24 cellular contexts compared by ENCODE assay signal in genomic region chr4:7348946-7349900, GRCh38.
DNase-seq lines count a peak whose midpoint lies in the region; ATAC-seq and TF ChIP-seq lines count a peak whose summit lies in the region.
"Had no signal": no experiment of that assay in that cellular context is flagged by ENCODE, and none has a peak within 500 bp of the region (broad histone marks: within the 10 kb centered on the region; RNA-seq: fewer than 3 reads in every experiment).

No MANE protein-coding gene starts in this region.

- no peak overlapping the region for H3K56ac ChIP-seq in IMR-90 (ENCODE audit: extremely low read depth, insufficient read depth, low read length)

- no peak overlapping the region for H3K27ac ChIP-seq in IMR-90 (ENCODE audit: insufficient read depth, low read length)
- no peak overlapping the region for H3K27ac ChIP-seq in thyroid gland
- H3K27ac ChIP-seq: neutrophil, prostate gland, testis, vagina had no signal

- no peak overlapping the region for H3K4ac ChIP-seq in IMR-90 (ENCODE audit: low read depth, low read length)

- H3K4me3 ChIP-seq in IMR-90 (ENCODE audit: insufficient read depth, low read depth, low read length) = no peak overlapping the region
- no peak overlapping the region for H3K4me3 ChIP-seq in thyroid gland (replicated peaks in 1 of 3)
- H3K4me3 ChIP-seq: prostate gland, testis, vagina had no signal

- no peak overlapping the region for H3K9ac ChIP-seq in IMR-90 (ENCODE audit: low read depth, low read length)

- peak overlapping the region; percentile 50 for H3K27ac Mint-ChIP-seq in neural crest cell (ENCODE audit: unreplicated experiment)
- no peak overlapping the region for H3K27ac Mint-ChIP-seq in activated T-helper 17 cell treated with anti-CD3 and anti-CD28 coated beads, Interleukin-2, amount 50 U/mL, for 72 hours
- H3K27ac Mint-ChIP-seq: activated naive CD8-positive, alpha-beta T cell treated with anti-CD3 and anti-CD28 coated beads for 36 hours; CD14-positive monocyte; stimulated activated naive B cell treated with anti-CD40 and anti-IgM and Interleukin-4, amounts not matched to agents 10 μg/mL and 1 μg/mL and 100 μg/mL, for 72 hours had no signal

- no peak for DNase-seq in IMR-90
- peak; percentile 20 for DNase-seq in NCI-H1417 treated with DMSO at 0.1 percent for 48 hours (lab: John Stamatoyannopoulos, UW)
- DNase-seq in cerebellum (ENCODE audit: low spot score) = peak; percentile 86
- no peak for DNase-seq in neural crest cell (ENCODE audit: low read depth, low spot score)
- no peak for DNase-seq in hepatic stellate cell (ENCODE audit: low spot score)
- no peak for DNase-seq in thyroid gland
- DNase-seq: activated CD4-positive, alpha-beta T cell treated with anti-CD3 and anti-CD28 coated beads for 4 hours; activated CD8-positive, alpha-beta memory T cell treated with anti-CD3 and anti-CD28 coated beads for 24 hours; activated effector memory CD4-positive, alpha-beta T cell treated with anti-CD3 and anti-CD28 coated beads, Interleukin-2, amount 50 U/mL, for 16 hours; activated naive CD8-positive, alpha-beta T cell treated with anti-CD3 and anti-CD28 coated beads for 36 hours; DND-41; KBM-7; left cardiac atrium; mesenchymal stem cell; NCI-H1694 treated with DMSO at 0.1 percent for 48 hours; stimulated activated naive B cell treated with anti-CD40 and anti-IgM and Interleukin-4, amounts not matched to agents 10 μg/mL and 1 μg/mL and 100 μg/mL, for 72 hours; T-helper 2 cell; testis had no signal

- H3K23ac ChIP-seq in IMR-90 (ENCODE audit: low read depth, low read length) = no peak overlapping the region

- H3K4me3 Mint-ChIP-seq in neural crest cell = no peak overlapping the region
- no peak overlapping the region for H3K4me3 Mint-ChIP-seq in activated T-helper 17 cell treated with anti-CD3 and anti-CD28 coated beads, Interleukin-2, amount 50 U/mL, for 72 hours
- H3K4me3 Mint-ChIP-seq: activated naive CD8-positive, alpha-beta T cell treated with anti-CD3 and anti-CD28 coated beads for 36 hours; CD14-positive monocyte; stimulated activated naive B cell treated with anti-CD40 and anti-IgM and Interleukin-4, amounts not matched to agents 10 μg/mL and 1 μg/mL and 100 μg/mL, for 72 hours had no signal

- H3K14ac ChIP-seq in IMR-90 (replicated peaks; ENCODE audit: low read depth, low read length) = no peak overlapping the region

- in situ Hi-C loops in IMR-90 (cut with MboI; ENCODE audit: low sequenced_read_pairs) = no loop called here

- CTCF ChIA-PET in IMR-90 (lab: Yijun Ruan, JAX) = no interaction called here

- TF ChIP-seq POLR2A in IMR-90 (IDR thresholded peaks at IDR 0.05; ENCODE audit: low read depth, low read length) (no peak), thyroid gland (IDR thresholded peaks at IDR 0.05) (no peak)

- BruUV-seq in IMR-90 (replicated peaks; lab: Mats Ljungman, UMichigan) = no TSS peak

- TF ChIP-seq CTCF in IMR-90 (conservative IDR thresholded peaks at IDR 0.05; ENCODE audit: low read depth, low read length) (no peak), neural crest cell (conservative IDR thresholded peaks at IDR 0.05) (no peak), thyroid gland (IDR thresholded peaks at IDR 0.05) (no peak)

- H2BK120ac ChIP-seq in IMR-90 (ENCODE audit: low read depth, low read length) = no peak overlapping the region

- no peaks in the 10 kb centered on the region for H3K4me1 ChIP-seq in IMR-90 (ENCODE audit: control insufficient read depth, insufficient read depth, low read length)
- no peaks in the 10 kb centered on the region for H3K4me1 ChIP-seq in thyroid gland
- H3K4me1 ChIP-seq: prostate gland, testis, vagina had no signal

- no peak for TF ChIP-seq RAD21 in IMR-90 (IDR thresholded peaks at IDR 0.05; ENCODE audit: low read length)

- no peaks in the 10 kb centered on the region for H3K36me3 ChIP-seq in IMR-90 (ENCODE audit: control insufficient read depth, insufficient read depth, low read length)
- no peaks in the 10 kb centered on the region for H3K36me3 ChIP-seq in thyroid gland
- H3K36me3 ChIP-seq: neutrophil, prostate gland, vagina had no signal

- no peak overlapping the region for H2BK15ac ChIP-seq in IMR-90 (ENCODE audit: low read depth, low read length)

- peaks cover 12% of the 10 kb centered on the region for H3K4me1 Mint-ChIP-seq in neural crest cell
- no peaks in the 10 kb centered on the region for H3K4me1 Mint-ChIP-seq in activated T-helper 17 cell treated with anti-CD3 and anti-CD28 coated beads, Interleukin-2, amount 50 U/mL, for 72 hours
- H3K4me1 Mint-ChIP-seq: activated naive CD8-positive, alpha-beta T cell treated with anti-CD3 and anti-CD28 coated beads for 36 hours; CD14-positive monocyte; stimulated activated naive B cell treated with anti-CD40 and anti-IgM and Interleukin-4, amounts not matched to agents 10 μg/mL and 1 μg/mL and 100 μg/mL, for 72 hours had no signal

- no peak overlapping the region for H2AK9ac ChIP-seq in IMR-90 (replicated peaks; ENCODE audit: low read depth, low read length, poor library complexity)

- no peak overlapping the region for H3K4me2 ChIP-seq in IMR-90 (ENCODE audit: low read depth, low read length)

- H3K9me3 ChIP-seq in IMR-90 (ENCODE audit: control insufficient read depth, insufficient read depth, low read length) = peaks cover 2% of the 10 kb centered on the region; the same call in 1 of the 2 replicates
- no peaks in the 10 kb centered on the region for H3K9me3 ChIP-seq in thyroid gland
- H3K9me3 ChIP-seq: neutrophil, prostate gland, testis, vagina had no signal

- H2AFZ ChIP-seq in IMR-90 (replicated peaks; ENCODE audit: low read length, poor library complexity) = no peak overlapping the region

- H4K8ac ChIP-seq in IMR-90 (ENCODE audit: low read depth in 2 of 2, low read length in 2 of 2) = no peak overlapping the region

- no peak overlapping the region for H3K18ac ChIP-seq in IMR-90 (ENCODE audit: low read depth, low read length)

- peaks cover 10% of the 10 kb centered on the region for H3K9me3 Mint-ChIP-seq in neural crest cell
- peaks cover 10% of the 10 kb centered on the region for H3K9me3 Mint-ChIP-seq in activated T-helper 17 cell treated with anti-CD3 and anti-CD28 coated beads, Interleukin-2, amount 50 U/mL, for 72 hours

- H4K20me1 ChIP-seq in IMR-90 (ENCODE audit: insufficient read depth, low read length) = no peaks in the 10 kb centered on the region

- H4K5ac ChIP-seq in IMR-90 (ENCODE audit: low read depth, low read length) = no peak overlapping the region

- H3K79me1 ChIP-seq in IMR-90 (ENCODE audit: low read depth in 1 of 2, low read length in 2 of 2) = no peaks in the 10 kb centered on the region

- H4K91ac ChIP-seq in IMR-90 (ENCODE audit: insufficient read depth, low read depth, low read length) = no peak overlapping the region

- no peak overlapping the region for H2BK20ac ChIP-seq in IMR-90 (ENCODE audit: low read depth, low read length)

- H3K36me3 Mint-ChIP-seq in neural crest cell (ENCODE audit: low read depth) = no peaks in the 10 kb centered on the region
- no peaks in the 10 kb centered on the region for H3K36me3 Mint-ChIP-seq in activated T-helper 17 cell treated with anti-CD3 and anti-CD28 coated beads, Interleukin-2, amount 50 U/mL, for 72 hours (ENCODE audit: low read depth)
- H3K36me3 Mint-ChIP-seq: activated naive CD8-positive, alpha-beta T cell treated with anti-CD3 and anti-CD28 coated beads for 36 hours; CD14-positive monocyte; stimulated activated naive B cell treated with anti-CD40 and anti-IgM and Interleukin-4, amounts not matched to agents 10 μg/mL and 1 μg/mL and 100 μg/mL, for 72 hours had no signal

- H3K9me1 ChIP-seq in IMR-90 (ENCODE audit: insufficient read depth, low read length) = no peaks in the 10 kb centered on the region

- peaks cover 6% of the 10 kb centered on the region for H3K27me3 Mint-ChIP-seq in neural crest cell (ENCODE audit: low read depth)
- peaks cover 24% of the 10 kb centered on the region for H3K27me3 Mint-ChIP-seq in activated T-helper 17 cell treated with anti-CD3 and anti-CD28 coated beads, Interleukin-2, amount 50 U/mL, for 72 hours

- POLR2A ChIA-PET in IMR-90 (lab: Charles Lee; ENCODE audit: unreplicated experiment) = no interaction called here

- H2AK5ac ChIP-seq in IMR-90 (ENCODE audit: low read depth, low read length) = no peak overlapping the region

- H3K27me3 ChIP-seq in IMR-90 (ENCODE audit: control insufficient read depth, insufficient read depth, low read length) (peaks cover 30% of the 10 kb centered on the region), thyroid gland (no peaks in the 10 kb centered on the region)
- H3K27me3 ChIP-seq: neutrophil, testis, vagina had no signal

- no peak overlapping the region for H2BK5ac ChIP-seq in IMR-90 (ENCODE audit: low read depth, low read length, poor library complexity, severe bottlenecking)

- intact Hi-C loops in IMR-90 (cut with micrococcal nuclease) (no loop called here), thyroid gland (cut with DNase I) (no loop called here)

- ATAC-seq in IMR-90 (ENCODE audit: low read depth) = no peak
- ATAC-seq in HG03457 (IDR thresholded peaks at IDR 0.05; ENCODE audit: unreplicated experiment) = no peak
- no peak for ATAC-seq in activated T-helper 17 cell treated with anti-CD3 and anti-CD28 coated beads, Interleukin-2, amount 50 U/mL, for 72 hours (replicated peaks)
- ATAC-seq: left cardiac atrium; stimulated activated naive B cell treated with anti-CD40 and anti-IgM and Interleukin-4, amounts not matched to agents 10 μg/mL and 1 μg/mL and 100 μg/mL, for 72 hours had no signal

- dilution Hi-C loops in IMR-90 (cut with HindIII; ENCODE audit: low sequenced_read_pairs, unreplicated experiment) = no loop called here

- 80% methylated on average over 6 of the region's 18 CpGs; no CpG with 5 or more reads in 1 of the 2 experiments for WGBS in IMR-90 (ENCODE audit: extremely low coverage in 2 of 2, insufficient read length in 1 of 2), 2 experiments
- 86 to 88% methylated on average over 15 to 16 of the region's 18 CpGs for WGBS in thyroid gland, 2 donors

TF ChIP-seq in IMR-90, 13 proteins besides CTCF, POLR2A, EP300 and RAD21:
- TF ChIP-seq NFE2L2 (IDR thresholded peaks at IDR 0.05; ENCODE audit: low read depth, low read length) (no peak), CEBPB (IDR thresholded peaks at IDR 0.05; ENCODE audit: low read depth, low read length) (peak; percentile 81), MAFK (IDR thresholded peaks at IDR 0.05; ENCODE audit: low read depth, low read length) (no peak)
TF ChIP-seq in IMR-90: peak in this region for 1.

Comparison
In these comparisons a context has a peak if more than half of its experiments do, and no peak if none do; other contexts are left out.
1. DNase-seq: peak in NCI-H1417 treated with DMSO at 0.1 percent for 48 hours (single experiment) and cerebellum (single experiment); none in IMR-90 (single experiment), neural crest cell (single experiment), hepatic stellate cell (single experiment) and thyroid gland (0 of 2).